22 cellular contexts compared by ENCODE assay signal in genomic region chr14:24236689-24237462, GRCh38. TPM values are rescaled to one million over a fixed set of nuclear protein-coding genes. Genes with fewer than 3 reads are reported as not detected.
A peak's percentile ranks its signal among the peaks of the same experiment; 100 is the strongest.
DNase-seq lines count a peak whose midpoint lies in the region; ATAC-seq and TF ChIP-seq lines count a peak whose summit lies in the region.
"Had no signal": no experiment of that assay in that cellular context is flagged by ENCODE, and none has a peak within 500 bp of the region (broad histone marks: within the 10 kb centered on the region; RNA-seq: fewer than 3 reads in every experiment).

No MANE protein-coding gene starts in this region.

- no peak overlapping the region for H3K4me3 Mint-ChIP-seq in activated CD8-positive, alpha-beta T cell treated with anti-CD3 and anti-CD28 coated beads for 36 hours
- no peak overlapping the region for H3K4me3 Mint-ChIP-seq in activated CD8-positive, alpha-beta T cell treated with anti-CD3 and anti-CD28 coated beads, Interleukin-2, amount 10 ng/mL, durations not matched to agents 7 days and 5 days
- H3K4me3 Mint-ChIP-seq in immature natural killer cell = no peak overlapping the region

- no peak overlapping the region for H3K4me3 ChIP-seq in GM23248
- H3K4me3 ChIP-seq in gastrocnemius medialis = no peak overlapping the region
- H3K4me3 ChIP-seq in heart right ventricle = no peak overlapping the region
- H3K4me3 ChIP-seq: esophagus squamous epithelium, lung, upper lobe of left lung had no signal

- no peak for TF ChIP-seq POLR2A in gastrocnemius medialis (IDR thresholded peaks at IDR 0.05)

- peaks cover 34% of the 10 kb centered on the region for H3F3A ChIP-seq in GM23248 (ENCODE audit: insufficient read depth)

- H3K36me3 ChIP-seq in GM23248 (ENCODE audit: low read depth) (peaks cover 37% of the 10 kb centered on the region), gastrocnemius medialis (peaks cover 0 to 52% of the 10 kb centered on the region in 2 donors), heart right ventricle (peaks cover 0 to 76% (median 48%) of the 10 kb centered on the region in 9 donors)

- H3K4me2 ChIP-seq in GM23248 (ENCODE audit: unreplicated experiment) = no peak overlapping the region
- H3K4me2 ChIP-seq: KMS-11 had no signal

- POLR2A ChIA-PET in activated CD8-positive, alpha-beta T cell treated with anti-CD3 and anti-CD28 coated beads for 36 hours (lab: Charles Lee) = interaction anchor here (1.0 to 2.4 kb wide), 4 partner anchors 10 to 75 kb away, joined by 3 to 17 read pairs (median 4); partner anchors contain the start of genes CHMP4A and LTB4R
- POLR2A ChIA-PET in activated CD8-positive, alpha-beta T cell treated with anti-CD3 and anti-CD28 coated beads, Interleukin-2, amount 10 ng/mL, durations not matched to agents 7 days and 5 days (lab: Charles Lee) = interaction anchor here (1.0 to 1.4 kb wide), 4 partner anchors 9 to 194 kb away, joined by 3 to 4 read pairs (median 4); partner anchors contain the start of genes CHMP4A and KHNYN

- CTCF ChIA-PET in activated CD8-positive, alpha-beta T cell treated with anti-CD3 and anti-CD28 coated beads for 36 hours (lab: Charles Lee) = interaction anchor here (1.0 to 27.8 kb wide), 5 partner anchors 21 to 146 kb away, joined by 3 to 873 read pairs (median 4); partner anchors contain the start of genes CIDEB, DHRS1, LTB4R and LTB4R2
- CTCF ChIA-PET in activated CD8-positive, alpha-beta T cell treated with anti-CD3 and anti-CD28 coated beads, Interleukin-2, amount 10 ng/mL, durations not matched to agents 7 days and 5 days (lab: Charles Lee) = interaction anchor here (1.1 to 21.9 kb wide), 4 partner anchors 21 to 195 kb away, joined by 3 to 801 read pairs (median 7); partner anchors contain the start of genes CIDEB, DHRS1, LTB4R and LTB4R2

- H3K27me3 Mint-ChIP-seq in activated CD8-positive, alpha-beta T cell treated with anti-CD3 and anti-CD28 coated beads for 36 hours = no peaks in the 10 kb centered on the region
- no peaks in the 10 kb centered on the region for H3K27me3 Mint-ChIP-seq in activated CD8-positive, alpha-beta T cell treated with anti-CD3 and anti-CD28 coated beads, Interleukin-2, amount 10 ng/mL, durations not matched to agents 7 days and 5 days (ENCODE audit: low read depth)
- peaks cover 2 to 17% (median 4%) of the 10 kb centered on the region in 3 donors for H3K27me3 Mint-ChIP-seq in immature natural killer cell (ENCODE audit: low read depth in 3 of 3)

- no peak for TF ChIP-seq CTCF in activated CD8-positive, alpha-beta T cell treated with anti-CD3 and anti-CD28 coated beads for 36 hours (IDR thresholded peaks at IDR 0.05)
- TF ChIP-seq CTCF in gastrocnemius medialis (IDR thresholded peaks at IDR 0.05 in 4 of 5, conservative IDR thresholded peaks at IDR 0.05 in 1 of 5) (no peak), heart right ventricle (IDR thresholded peaks at IDR 0.05) (no peak)

- no peaks in the 10 kb centered on the region for H3K9me2 ChIP-seq in GM23248 (ENCODE audit: insufficient read depth)

- peaks cover 75% of the 10 kb centered on the region for H3K79me2 ChIP-seq in GM23248 (ENCODE audit: insufficient read depth)

- peaks cover 40% of the 10 kb centered on the region for H3K4me1 ChIP-seq in GM23248 (ENCODE audit: insufficient read depth)
- H3K4me1 ChIP-seq in gastrocnemius medialis = peaks cover 53 to 66% of the 10 kb centered on the region in 2 donors
- peaks cover 18 to 80% (median 61%) of the 10 kb centered on the region in 9 donors for H3K4me1 ChIP-seq in heart right ventricle

- peak overlapping the region; percentile 9 for H3K27ac Mint-ChIP-seq in activated CD8-positive, alpha-beta T cell treated with anti-CD3 and anti-CD28 coated beads for 36 hours
- no peak overlapping the region for H3K27ac Mint-ChIP-seq in activated CD8-positive, alpha-beta T cell treated with anti-CD3 and anti-CD28 coated beads, Interleukin-2, amount 10 ng/mL, durations not matched to agents 7 days and 5 days
- peak overlapping the region; percentile 18 to 97 (median 73) for H3K27ac Mint-ChIP-seq in immature natural killer cell

- WGBS in GM23248 (ENCODE audit: low coverage in 1 of 2, low lambda C conversion rate in 2 of 2, missing lambda C conversion rate in 2 of 2), 2 experiments = 91 to 94% methylated on average over 6 of the region's 6 CpGs
- 94 to 95% methylated on average over 6 of the region's 6 CpGs for WGBS in heart right ventricle, 2 donors

- H3K27ac ChIP-seq in GM23248 (0 out of 2 replicates have a peak overlapping the region, but pooled peaks have one; percentile 2), gastrocnemius medialis (peak overlapping the region in 3 of 4 donors; percentile 8 to 50 (median 35)), heart right ventricle (peak overlapping the region in 1 of 10 donors; percentile 10)
- H3K27ac ChIP-seq: KMS-11 had no signal

- H3K27me3 ChIP-seq in GM23248 (replicated peaks; ENCODE audit: insufficient read depth) = no peaks in the 10 kb centered on the region
- H3K27me3 ChIP-seq in gastrocnemius medialis = no peaks in the 10 kb centered on the region
- H3K27me3 ChIP-seq in heart right ventricle = no peaks in the 10 kb centered on the region
- H3K27me3 ChIP-seq: esophagus squamous epithelium, upper lobe of left lung had no signal

- no peak overlapping the region for H3K9ac ChIP-seq in GM23248
- H3K9ac ChIP-seq: KMS-11 had no signal

- no peaks in the 10 kb centered on the region for H4K20me1 ChIP-seq in GM23248 (ENCODE audit: insufficient read depth)

- H3K36me3 Mint-ChIP-seq in activated CD8-positive, alpha-beta T cell treated with anti-CD3 and anti-CD28 coated beads for 36 hours (ENCODE audit: low read depth) = peaks cover 57% of the 10 kb centered on the region
- peaks cover 67% of the 10 kb centered on the region for H3K36me3 Mint-ChIP-seq in activated CD8-positive, alpha-beta T cell treated with anti-CD3 and anti-CD28 coated beads, Interleukin-2, amount 10 ng/mL, durations not matched to agents 7 days and 5 days (ENCODE audit: low read depth)
- H3K36me3 Mint-ChIP-seq in immature natural killer cell = peaks cover 0 to 40% (median 27%) of the 10 kb centered on the region in 3 donors

- intact Hi-C loops in activated CD8-positive, alpha-beta T cell treated with anti-CD3 and anti-CD28 coated beads for 36 hours (cut with micrococcal nuclease) = no loop called here
- intact Hi-C loops in gastrocnemius medialis (cut with DNase I; ENCODE audit: low total_unique reads) = no loop called here
- intact Hi-C loops in heart right ventricle (cut with DNase I) = loop anchor here in 1 of 10 donors (10.0 kb wide), 1 partner anchor 198 kb away; no protein-coding TSS in a partner anchor

- in situ Hi-C loops in GM23248 (cut with MboI) = no loop called here
- in situ Hi-C loops in gastrocnemius medialis (cut with MboI; ENCODE audit: low sequenced_read_pairs in 4 of 4) = loop anchor here in 3 of 4 donors (10.0 to 25.0 kb wide), 2 partner anchors 198 to 200 kb away; partner anchors contain the start of genes CBLN3 (in 1 of the 3), KHNYN (in 1 of the 3) and SDR39U1 (in 1 of the 3)

- H3K9me3 ChIP-seq in GM23248 (ENCODE audit: low read depth) (no peaks in the 10 kb centered on the region), gastrocnemius medialis (no peaks in the 10 kb centered on the region), heart right ventricle (no peaks in the 10 kb centered on the region)
- H3K9me3 ChIP-seq: esophagus squamous epithelium, upper lobe of left lung had no signal

- H3K4me1 Mint-ChIP-seq in activated CD8-positive, alpha-beta T cell treated with anti-CD3 and anti-CD28 coated beads for 36 hours (ENCODE audit: low read depth) = peaks cover 64% of the 10 kb centered on the region
- peaks cover 61% of the 10 kb centered on the region for H3K4me1 Mint-ChIP-seq in activated CD8-positive, alpha-beta T cell treated with anti-CD3 and anti-CD28 coated beads, Interleukin-2, amount 10 ng/mL, durations not matched to agents 7 days and 5 days (ENCODE audit: low read depth)
- H3K4me1 Mint-ChIP-seq in immature natural killer cell = peaks cover 67 to 91% of the 10 kb centered on the region in 2 donors

- ATAC-seq in activated CD8-positive, alpha-beta T cell treated with anti-CD3 and anti-CD28 coated beads for 36 hours = no peak
- no peak for ATAC-seq in activated CD8-positive, alpha-beta T cell treated with anti-CD3 and anti-CD28 coated beads, Interleukin-2, amount 10 ng/mL, durations not matched to agents 7 days and 5 days
- ATAC-seq in gastrocnemius medialis (no peak), GM18873 (IDR thresholded peaks at IDR 0.05; ENCODE audit: low FRiP score, unreplicated experiment) (no peak), heart right ventricle (no peak)
- ATAC-seq: HCT116, right cardiac atrium, SK-N-SH treated with all-trans-retinoic acid at 6 μM for 48 hours had no signal

- H3K9me3 Mint-ChIP-seq in activated CD8-positive, alpha-beta T cell treated with anti-CD3 and anti-CD28 coated beads for 36 hours = no peaks in the 10 kb centered on the region
- H3K9me3 Mint-ChIP-seq in activated CD8-positive, alpha-beta T cell treated with anti-CD3 and anti-CD28 coated beads, Interleukin-2, amount 10 ng/mL, durations not matched to agents 7 days and 5 days (ENCODE audit: insufficient read depth) = no peaks in the 10 kb centered on the region
- H3K9me3 Mint-ChIP-seq in immature natural killer cell = no peaks in the 10 kb centered on the region

- no peak overlapping the region for H2AFZ ChIP-seq in GM23248

- DNase-seq in activated CD8-positive, alpha-beta T cell treated with anti-CD3 and anti-CD28 coated beads for 36 hours = no peak
- no peak for DNase-seq in activated CD8-positive, alpha-beta T cell treated with anti-CD3 and anti-CD28 coated beads, Interleukin-2, amount 10 ng/mL, durations not matched to agents 7 days and 5 days
- no peak for DNase-seq in GM23248
- no peak for DNase-seq in immature natural killer cell
- DNase-seq in gastrocnemius medialis = no peak
- no peak for DNase-seq in NCI-H69 (lab: John Stamatoyannopoulos, UW)
- no peak for DNase-seq in heart right ventricle
- DNase-seq: activated CD4-positive, CD25-positive, alpha-beta regulatory T cell; effector memory CD4-positive, alpha-beta T cell; esophagus squamous epithelium; kidney; NCI-H2171; NCI-H524 treated with DMSO at 0.1 percent for 48 hours; right cardiac atrium; stimulated activated CD4-positive, alpha-beta T cell treated with anti-CD3 and anti-CD28 coated beads, Interleukin-12 subunit alpha, Interleukin-12 subunit beta, amount 100 ng/mL, for 4 hours; stimulated activated CD4-positive, alpha-beta T cell treated with anti-CD3 and anti-CD28 coated beads, Interleukin-4, amount 100 ng/mL, for 4 hours; upper lobe of left lung had no signal

RNA-seq across cellular contexts. Expression of gene GMPR2, which starts 4.1 kb away (rescaled TPM):
- 10 to 100 TPM; 45.6 to 49.3 TPM for total RNA-seq in activated CD8-positive, alpha-beta T cell treated with anti-CD3 and anti-CD28 coated beads for 36 hours
- total RNA-seq in activated CD8-positive, alpha-beta T cell treated with anti-CD3 and anti-CD28 coated beads, Interleukin-2, amount 10 ng/mL, durations not matched to agents 7 days and 5 days = 10 to 100 TPM; 67.2 to 68.4 TPM
- 70.9 and 98.0 TPM in 2 replicates for total RNA-seq in GM23248 (2014; rRNA removed; shearing (Covaris generic))
- 55.0 and 58.9 TPM in 2 replicates for polyA plus RNA-seq in GM23248 (2016; fragmentation: Nextera tagmentation; extraction: Ambion mirVana)
- 100 to 1,000 TPM in 1 of 3 donors, 10 to 100 TPM in 2; 89.3 to 134 (median 96.0) TPM for polyA plus RNA-seq in immature natural killer cell
- total RNA-seq in gastrocnemius medialis = 10 to 100 TPM; 15.4 to 44.8 (median 27.4) TPM
- 10 to 100 TPM; 28.6 to 46.9 (median 33.5) TPM for total RNA-seq in heart right ventricle
- 10 to 100 TPM; 26.4 to 27.3 TPM for polyA plus RNA-seq in heart right ventricle

RNA-seq across cellular contexts. Expression of gene NEDD8, which starts 4.7 kb away (rescaled TPM):
- total RNA-seq in activated CD8-positive, alpha-beta T cell treated with anti-CD3 and anti-CD28 coated beads for 36 hours = 100 to 1,000 TPM; 167 to 172 TPM
- 100 to 1,000 TPM; 214 to 222 TPM for total RNA-seq in activated CD8-positive, alpha-beta T cell treated with anti-CD3 and anti-CD28 coated beads, Interleukin-2, amount 10 ng/mL, durations not matched to agents 7 days and 5 days
- total RNA-seq in GM23248 (2014; rRNA removed; shearing (Covaris generic)) = 138 and 161 TPM in 2 replicates
- polyA plus RNA-seq in GM23248 (2016; fragmentation: Nextera tagmentation; extraction: Ambion mirVana) = 326 and 342 TPM in 2 replicates
- 100 to 1,000 TPM; 347 to 503 (median 373) TPM for polyA plus RNA-seq in immature natural killer cell
- 100 to 1,000 TPM; 141 to 178 (median 162) TPM for total RNA-seq in gastrocnemius medialis
- 100 to 1,000 TPM; 178 to 228 (median 199) TPM for total RNA-seq in heart right ventricle
- 100 to 1,000 TPM; 154 to 325 TPM for polyA plus RNA-seq in heart right ventricle

RNA-seq across cellular contexts. Expression of gene TINF2, which starts 5.5 kb away (rescaled TPM):
- 10 to 100 TPM; 77.4 to 84.9 TPM for total RNA-seq in activated CD8-positive, alpha-beta T cell treated with anti-CD3 and anti-CD28 coated beads for 36 hours
- total RNA-seq in activated CD8-positive, alpha-beta T cell treated with anti-CD3 and anti-CD28 coated beads, Interleukin-2, amount 10 ng/mL, durations not matched to agents 7 days and 5 days = 100 to 1,000 TPM; 128 to 131 TPM
- 32.5 and 41.2 TPM in 2 replicates for total RNA-seq in GM23248 (2014; rRNA removed; shearing (Covaris generic))
- polyA plus RNA-seq in GM23248 (2016; fragmentation: Nextera tagmentation; extraction: Ambion mirVana) (43.6 and 52.4 TPM in 2 replicates), immature natural killer cell (100 to 1,000 TPM; 248 to 289 (median 249) TPM), heart right ventricle (10 to 100 TPM; 19.3 to 44.0 TPM)
- total RNA-seq in gastrocnemius medialis (10 to 100 TPM; 41.4 to 77.1 (median 50.7) TPM), heart right ventricle (10 to 100 TPM; 36.8 to 56.4 (median 40.5) TPM)

RNA-seq across cellular contexts. Expression of gene MDP1, which starts 21.0 kb away (rescaled TPM):
- 10 to 100 TPM; 11.2 to 11.3 TPM for total RNA-seq in activated CD8-positive, alpha-beta T cell treated with anti-CD3 and anti-CD28 coated beads for 36 hours
- 10 to 100 TPM; 16.9 to 18.2 TPM for total RNA-seq in activated CD8-positive, alpha-beta T cell treated with anti-CD3 and anti-CD28 coated beads, Interleukin-2, amount 10 ng/mL, durations not matched to agents 7 days and 5 days
- total RNA-seq in GM23248 (2014; rRNA removed; shearing (Covaris generic)) = 8.2 and 19.2 TPM in 2 replicates
- 20.0 and 23.3 TPM in 2 replicates for polyA plus RNA-seq in GM23248 (2016; fragmentation: Nextera tagmentation; extraction: Ambion mirVana)
- polyA plus RNA-seq in immature natural killer cell = 10 to 100 TPM; 29.2 to 45.5 (median 29.5) TPM
- total RNA-seq in gastrocnemius medialis = 10 to 100 TPM in 3 of 4 donors, 1 to 10 TPM in 1; 6.7 to 19.2 (median 13.9) TPM
- 10 to 100 TPM; 13.9 to 22.9 (median 18.9) TPM for total RNA-seq in heart right ventricle
- polyA plus RNA-seq in heart right ventricle = 10 to 100 TPM; 23.0 to 23.5 TPM

RNA-seq across cellular contexts. Expression of gene CHMP4A, which starts 23.6 kb away (rescaled TPM):
- 10 to 100 TPM; 55.6 to 61.8 TPM for total RNA-seq in activated CD8-positive, alpha-beta T cell treated with anti-CD3 and anti-CD28 coated beads for 36 hours
- total RNA-seq in activated CD8-positive, alpha-beta T cell treated with anti-CD3 and anti-CD28 coated beads, Interleukin-2, amount 10 ng/mL, durations not matched to agents 7 days and 5 days = 10 to 100 TPM; 83.2 to 93.4 TPM
- total RNA-seq in GM23248 (2014; rRNA removed; shearing (Covaris generic)) = 18.5 and 32.1 TPM in 2 replicates
- 75.7 and 81.6 TPM in 2 replicates for polyA plus RNA-seq in GM23248 (2016; fragmentation: Nextera tagmentation; extraction: Ambion mirVana)
- 100 to 1,000 TPM; 162 to 203 (median 168) TPM for polyA plus RNA-seq in immature natural killer cell
- total RNA-seq in gastrocnemius medialis = 10 to 100 TPM; 13.6 to 29.8 (median 20.7) TPM
- 10 to 100 TPM; 23.4 to 35.3 (median 29.4) TPM for total RNA-seq in heart right ventricle
- polyA plus RNA-seq in heart right ventricle = 10 to 100 TPM; 34.3 to 80.8 TPM
